ENCODE assay signal across 17 cellular contexts in genomic region chr1:30257322-30257721, GRCh38.
DNase-seq lines count a peak whose midpoint lies in the region; ATAC-seq and TF ChIP-seq lines count a peak whose summit lies in the region.
"Had no signal": no experiment of that assay in that cellular context is flagged by ENCODE, and none has a peak within 500 bp of the region (broad histone marks: within the 10 kb centered on the region; RNA-seq: fewer than 3 reads in every experiment).

No MANE protein-coding gene starts in this region.

- no peak for ATAC-seq in HG02571 (IDR thresholded peaks at IDR 0.05; ENCODE audit: unreplicated experiment)
- ATAC-seq: A549 had no signal

- H3K36me3 Mint-ChIP-seq in chondrocyte (ENCODE audit: low read depth) = no peaks in the 10 kb centered on the region

- H3K27me3 ChIP-seq in right atrium auricular region = no peaks in the 10 kb centered on the region

- H3K4me1 Mint-ChIP-seq in chondrocyte (ENCODE audit: low read depth) = no peaks in the 10 kb centered on the region
- H3K4me1 Mint-ChIP-seq: CD4-positive, alpha-beta memory T cell had no signal

- intact Hi-C loops in cardiac septum (cut with DNase I) (no loop called here), posterior vena cava (cut with DNase I) (loop anchor here in 1 of 2 donors (10.0 kb wide), 1 partner anchor 353 kb away; no protein-coding TSS in a partner anchor)

- no peaks in the 10 kb centered on the region for H3K36me3 ChIP-seq in right atrium auricular region
- H3K36me3 ChIP-seq: HAP-1 had no signal

- H3K27ac ChIP-seq in right atrium auricular region = no peak overlapping the region
- H3K27ac ChIP-seq: A549 had no signal

- no peak overlapping the region for H3K27ac Mint-ChIP-seq in chondrocyte (ENCODE audit: unreplicated experiment)
- H3K27ac Mint-ChIP-seq: CD4-positive, alpha-beta memory T cell; HFFc6 had no signal

- DNase-seq in cardiac septum (ENCODE audit: low spot score) (peak; percentile 17), right atrium auricular region (ENCODE audit: low spot score) (no peak), chondrocyte (ENCODE audit: low spot score) (peak; percentile 50), posterior vena cava (ENCODE audit: low spot score) (peak; percentile 64), activated gamma-delta T cell (lab: John Stamatoyannopoulos, UW) (no peak)
- no peak for DNase-seq in stimulated activated CD4-positive, alpha-beta T cell treated with anti-CD3 and anti-CD28 coated beads, Interleukin-15, amount 100 ng/mL, for 24 hours
- DNase-seq: 8988T; C1 segment of cervical spinal cord; Caco-2; CD4-positive, alpha-beta memory T cell; DMS153; DND-41; GOT3; HFFc6 had no signal

- no peaks in the 10 kb centered on the region for H3K9me3 ChIP-seq in right atrium auricular region
- H3K9me3 ChIP-seq: A549, Caco-2, HAP-1 had no signal

- no peak overlapping the region for H3K4me3 ChIP-seq in right atrium auricular region
- H3K4me3 ChIP-seq: A549, HAP-1 had no signal

- H3K4me1 ChIP-seq in right atrium auricular region = no peaks in the 10 kb centered on the region
- H3K4me1 ChIP-seq: A549, Caco-2, HAP-1 had no signal

- H3K4me3 Mint-ChIP-seq in chondrocyte (ENCODE audit: unreplicated experiment) = no peak overlapping the region
- H3K4me3 Mint-ChIP-seq: CD4-positive, alpha-beta memory T cell; HFFc6 had no signal

- H3K27me3 Mint-ChIP-seq in chondrocyte (ENCODE audit: low read depth) = peaks cover 12% of the 10 kb centered on the region

- TF ChIP-seq CTCF in right atrium auricular region (IDR thresholded peaks at IDR 0.05) (no peak), chondrocyte (IDR thresholded peaks at IDR 0.05) (no peak)

- peaks cover 4% of the 10 kb centered on the region for H3K9me3 Mint-ChIP-seq in chondrocyte (ENCODE audit: low read depth)

Comparison
In these comparisons a context has a peak if more than half of its experiments do, and no peak if none do; other contexts are left out.
1. DNase-seq: peak in cardiac septum (single experiment), chondrocyte (single experiment) and posterior vena cava (single experiment); none in right atrium auricular region (single experiment), activated gamma-delta T cell (single experiment) and stimulated activated CD4-positive, alpha-beta T cell treated with anti-CD3 and anti-CD28 coated beads, Interleukin-15, amount 100 ng/mL, for 24 hours (single experiment).